26 cellular contexts compared by ENCODE assay signal in genomic region chr5:138096363-138096762, GRCh38. TPM values are rescaled to one million over a fixed set of nuclear protein-coding genes. Genes with fewer than 3 reads are reported as not detected.
DNase-seq lines count a peak whose midpoint lies in the region; ATAC-seq and TF ChIP-seq lines count a peak whose summit lies in the region.
"Had no signal": no experiment of that assay in that cellular context is flagged by ENCODE, and none has a peak within 500 bp of the region (broad histone marks: within the 10 kb centered on the region; RNA-seq: fewer than 3 reads in every experiment).

No MANE protein-coding gene starts in this region.

- CTCF ChIA-PET in WTC11 (lab: Charles Lee) = interaction anchor here (3.9 kb wide), 1 partner anchor 13 kb away, joined by 26 read pairs; the partner anchor contains the start of gene WNT8A
- CTCF ChIA-PET in naive thymus-derived CD4-positive, alpha-beta T cell (lab: Charles Lee) = no interaction called here

- H3F3A ChIP-seq in GM23338 (replicated peaks; ENCODE audit: low read depth) = peaks cover 13% of the 10 kb centered on the region

- H3K9me2 ChIP-seq in GM23338 (ENCODE audit: insufficient read depth) = no peaks in the 10 kb centered on the region
- no peaks in the 10 kb centered on the region for H3K9me2 ChIP-seq in hepatocyte (replicated peaks; ENCODE audit: insufficient read depth)

- ATAC-seq in activated naive CD4-positive, alpha-beta T cell treated with anti-CD3 and anti-CD28 coated beads, Interleukin-2, amount 50 U/mL, for 72 hours = peak; percentile 62 to 74
- ATAC-seq in GM23338 = no peak
- ATAC-seq in WTC11 = no peak
- no peak for ATAC-seq in naive thymus-derived CD4-positive, alpha-beta T cell
- ATAC-seq in Right ventricle myocardium inferior = no peak
- ATAC-seq: lower lobe of right lung, sciatic nerve had no signal

- H4K20me1 ChIP-seq in GM23338 (replicated peaks; ENCODE audit: insufficient read depth) (peaks cover 3% of the 10 kb centered on the region; the same call in 1 of the 2 replicates), hepatocyte (ENCODE audit: insufficient read depth, poor library complexity, severe bottlenecking) (no peaks in the 10 kb centered on the region)

- no peaks in the 10 kb centered on the region for H3K36me3 ChIP-seq in GM23338 (ENCODE audit: insufficient read depth)
- H3K36me3 ChIP-seq in naive thymus-derived CD4-positive, alpha-beta T cell (ENCODE audit: control insufficient read depth in 2 of 3, insufficient read depth in 3 of 3, low read length in 3 of 3) = no peaks in the 10 kb centered on the region
- no peaks in the 10 kb centered on the region for H3K36me3 ChIP-seq in hepatocyte (replicated peaks; ENCODE audit: insufficient read depth, low read depth)
- H3K36me3 ChIP-seq: cardiac muscle cell, lower lobe of right lung, neural progenitor cell had no signal

- 88% methylated on average over 2 of the region's 2 CpGs for WGBS in hepatocyte (ENCODE audit: low lambda C conversion rate, missing lambda C conversion rate)

- H3K36me3 Mint-ChIP-seq in activated naive CD4-positive, alpha-beta T cell treated with anti-CD3 and anti-CD28 coated beads, Interleukin-2, amount 50 U/mL, for 72 hours = no peaks in the 10 kb centered on the region
- H3K36me3 Mint-ChIP-seq in GM23338 (ENCODE audit: low read depth) (no peaks in the 10 kb centered on the region; the same call in 2 of the 3 replicates), WTC11 (peaks cover 5% of the 10 kb centered on the region; the same call in 1 of the 2 replicates)
- peaks cover 0 to 8% (median 0%) of the 10 kb centered on the region in 5 donors for H3K36me3 Mint-ChIP-seq in naive thymus-derived CD4-positive, alpha-beta T cell
- H3K36me3 Mint-ChIP-seq: neural progenitor cell had no signal

- no peaks in the 10 kb centered on the region for H3K9me3 ChIP-seq in naive thymus-derived CD4-positive, alpha-beta T cell (ENCODE audit: control insufficient read depth in 2 of 3, low read length in 3 of 3)
- no peaks in the 10 kb centered on the region for H3K9me3 ChIP-seq in hepatocyte (ENCODE audit: low read depth)
- H3K9me3 ChIP-seq: lower lobe of right lung had no signal

- H3K9me3 Mint-ChIP-seq in activated naive CD4-positive, alpha-beta T cell treated with anti-CD3 and anti-CD28 coated beads, Interleukin-2, amount 50 U/mL, for 72 hours = no peaks in the 10 kb centered on the region
- H3K9me3 Mint-ChIP-seq in GM23338 (peaks cover 4% of the 10 kb centered on the region; the same call in 1 of the 3 replicates), WTC11 (no peaks in the 10 kb centered on the region)
- no peaks in the 10 kb centered on the region for H3K9me3 Mint-ChIP-seq in naive thymus-derived CD4-positive, alpha-beta T cell
- H3K9me3 Mint-ChIP-seq: HFFc6, IgD-negative memory B cell, neural progenitor cell had no signal

- H3K4me3 Mint-ChIP-seq in GM23338 (no peak overlapping the region; the same call in 2 of the 3 replicates), WTC11 (peak overlapping the region; percentile 12; the same call in 1 of the 2 replicates)
- H3K4me3 Mint-ChIP-seq in naive thymus-derived CD4-positive, alpha-beta T cell = peak overlapping the region in 2 of 10 donors; percentile 5 to 30
- H3K4me3 Mint-ChIP-seq: HFFc6, IgD-negative memory B cell, neural progenitor cell had no signal

- H3K4me1 Mint-ChIP-seq in GM23338 (peaks cover 60% of the 10 kb centered on the region), WTC11 (peaks cover 68% of the 10 kb centered on the region)
- peaks cover 19 to 62% (median 55%) of the 10 kb centered on the region in 7 donors for H3K4me1 Mint-ChIP-seq in naive thymus-derived CD4-positive, alpha-beta T cell

- no peak overlapping the region for H3K27ac ChIP-seq in GM23338 (ENCODE audit: low read depth)
- no peak overlapping the region for H3K27ac ChIP-seq in naive thymus-derived CD4-positive, alpha-beta T cell (ENCODE audit: low read depth, low read length)
- H3K27ac ChIP-seq in hepatocyte = no peak overlapping the region
- H3K27ac ChIP-seq: C4-2B, cardiac muscle cell, lower lobe of right lung, neural progenitor cell, PC-9 had no signal

- H3K27me3 ChIP-seq in GM23338 (ENCODE audit: insufficient read depth) = peaks cover 94% of the 10 kb centered on the region
- H3K27me3 ChIP-seq in naive thymus-derived CD4-positive, alpha-beta T cell (ENCODE audit: control insufficient read depth in 2 of 2, insufficient read depth in 2 of 2, low read length in 2 of 2) = no peaks in the 10 kb centered on the region
- H3K27me3 ChIP-seq in hepatocyte = peaks cover 4% of the 10 kb centered on the region
- H3K27me3 ChIP-seq: cardiac muscle cell had no signal

- H2AFZ ChIP-seq in GM23338 (no peak overlapping the region), hepatocyte (no peak overlapping the region)
- H2AFZ ChIP-seq: PC-9 had no signal

- H3K79me2 ChIP-seq in GM23338 (replicated peaks; ENCODE audit: insufficient read depth) (no peaks in the 10 kb centered on the region), hepatocyte (no peaks in the 10 kb centered on the region)

- POLR2A ChIA-PET in WTC11 (lab: Charles Lee) = no interaction called here
- POLR2A ChIA-PET in naive thymus-derived CD4-positive, alpha-beta T cell (lab: Charles Lee) = no interaction called here

- intact Hi-C loops in naive thymus-derived CD4-positive, alpha-beta T cell (cut with micrococcal nuclease) = no loop called here
- intact Hi-C loops in Right ventricle myocardium inferior (cut with DNase I) = no loop called here

- peaks cover 88% of the 10 kb centered on the region for H3K27me3 Mint-ChIP-seq in GM23338 (ENCODE audit: insufficient read depth, low read depth, poor library complexity)
- peaks cover 100% of the 10 kb centered on the region for H3K27me3 Mint-ChIP-seq in WTC11 (ENCODE audit: low read depth)
- peaks cover 0 to 8% (median 2%) of the 10 kb centered on the region in 5 donors for H3K27me3 Mint-ChIP-seq in naive thymus-derived CD4-positive, alpha-beta T cell

- H3K4me3 ChIP-seq in GM23338 (0 out of 2 replicates have a peak overlapping the region, but pooled peaks have one; percentile 3), hepatocyte (no peak overlapping the region)
- H3K4me3 ChIP-seq in naive thymus-derived CD4-positive, alpha-beta T cell (ENCODE audit: low read length) = no peak overlapping the region
- H3K4me3 ChIP-seq: cardiac muscle cell, lower lobe of right lung, neural progenitor cell, PC-9 had no signal

- DNase-seq in activated naive CD4-positive, alpha-beta T cell treated with anti-CD3 and anti-CD28 coated beads, Interleukin-2, amount 50 U/mL, for 72 hours (ENCODE audit: low spot score in 2 of 2) = no peak
- no peak for DNase-seq in activated naive CD4-positive, alpha-beta T cell (lab: John Stamatoyannopoulos, UW)
- no peak for DNase-seq in GM23338 (ENCODE audit: low spot score)
- DNase-seq in WTC11 (ENCODE audit: low spot score) = no peak
- DNase-seq in naive thymus-derived CD4-positive, alpha-beta T cell = no peak
- no peak for DNase-seq in Right ventricle myocardium inferior (ENCODE audit: missing footprints)
- DNase-seq in hepatocyte (ENCODE audit: low spot score) = no peak
- DNase-seq: activated CD4-positive, alpha-beta T cell treated with anti-CD3 and anti-CD28 coated beads for 1 hour; activated effector memory CD4-positive, alpha-beta T cell treated with anti-CD3 and anti-CD28 coated beads, Interleukin-2, amount 50 U/mL, for 16 hours; amygdala; HFFc6; lower lobe of right lung; MM.1S; NCI-H510A; PC-9; posterior cingulate gyrus; SHP77 treated with DMSO at 0.1 percent for 48 hours; stimulated activated naive CD4-positive, alpha-beta T cell treated with Interleukin-2 at 50 U/mL for 16 hours had no signal

- peak overlapping the region; percentile 18 to 73 for H3K27ac Mint-ChIP-seq in activated naive CD4-positive, alpha-beta T cell treated with anti-CD3 and anti-CD28 coated beads, Interleukin-2, amount 50 U/mL, for 72 hours
- H3K27ac Mint-ChIP-seq in GM23338 = no peak overlapping the region
- H3K27ac Mint-ChIP-seq in WTC11 = no peak overlapping the region
- peak overlapping the region in 7 of 9 donors; percentile 15 to 92 (median 38) for H3K27ac Mint-ChIP-seq in naive thymus-derived CD4-positive, alpha-beta T cell
- H3K27ac Mint-ChIP-seq: HFFc6, IgD-negative memory B cell, neural progenitor cell had no signal

- H3K4me1 ChIP-seq in GM23338 (ENCODE audit: insufficient read depth) (peaks cover 50% of the 10 kb centered on the region), hepatocyte (ENCODE audit: insufficient read depth) (no peaks in the 10 kb centered on the region)
- peaks cover 0 to 31% of the 10 kb centered on the region in 2 donors for H3K4me1 ChIP-seq in naive thymus-derived CD4-positive, alpha-beta T cell (ENCODE audit: control insufficient read depth in 2 of 2, insufficient read depth in 2 of 2, low read length in 2 of 2)
- H3K4me1 ChIP-seq: lower lobe of right lung had no signal

- peak overlapping the region; percentile 67; the same call in 1 of the 2 replicates for H3K4me2 ChIP-seq in GM23338
- no peak overlapping the region for H3K4me2 ChIP-seq in hepatocyte
- H3K4me2 ChIP-seq: neural progenitor cell, PC-9 had no signal

- TF ChIP-seq CTCF in GM23338 (conservative IDR thresholded peaks at IDR 0.05; ENCODE audit: low read depth in 2 of 2) (no peak), WTC11 (IDR thresholded peaks at IDR 0.05) (no peak), hepatocyte (IDR thresholded peaks at IDR 0.05; ENCODE audit: poor library complexity) (no peak)

TF ChIP-seq in GM23338, 12 proteins besides CTCF, POLR2A, EP300 and RAD21 (continues in another document):
- TF ChIP-seq ZNF114 (CRISPR knock-in tag; IDR thresholded peaks at IDR 0.05) = no peak
- no peak for TF ChIP-seq JUNB (IDR thresholded peaks at IDR 0.05; ENCODE audit: unreplicated experiment)

RNA-seq across cellular contexts. Expression of gene WNT8A, which starts 12.5 kb away (rescaled TPM):
- total RNA-seq in activated naive CD4-positive, alpha-beta T cell treated with anti-CD3 and anti-CD28 coated beads, Interleukin-2, amount 50 U/mL, for 72 hours = not detected
- total RNA-seq in GM23338 (2014; rRNA removed; shearing (Covaris generic)) = not detected in 2 replicates
- polyA plus RNA-seq in GM23338 (2016; fragmentation: Nextera tagmentation; extraction: Ambion mirVana) (not detected in 2 replicates), hepatocyte (not detected in 2 replicates)
- total RNA-seq in WTC11 (2021) (0.16 TPM in 1 of 3 replicates, not detected in the others), Right ventricle myocardium inferior (not detected), hepatocyte (not detected in 2 replicates)
- total RNA-seq in naive thymus-derived CD4-positive, alpha-beta T cell = not detected
- not detected for polyA plus RNA-seq in naive thymus-derived CD4-positive, alpha-beta T cell
- total RNA-seq: cardiac muscle cell, fibroblast of lung, HFFc6, lower lobe of right lung, PC-9, sciatic nerve had no signal
- polyA plus RNA-seq: AG04450, cardiac muscle cell, fibroblast of lung, IgD-negative memory B cell, keratinocyte had no signal

RNA-seq across cellular contexts. Expression of gene NME5, which starts 42.9 kb away (rescaled TPM):
- not detected for total RNA-seq in activated naive CD4-positive, alpha-beta T cell treated with anti-CD3 and anti-CD28 coated beads, Interleukin-2, amount 50 U/mL, for 72 hours
- total RNA-seq in GM23338 (2014; rRNA removed; shearing (Covaris generic)) = not detected in 2 replicates
- polyA plus RNA-seq in GM23338 (2016; fragmentation: Nextera tagmentation; extraction: Ambion mirVana) (0.45 and 1.1 TPM in 2 replicates), hepatocyte (1.8 and 2.6 TPM in 2 replicates)
- total RNA-seq in WTC11 (2021) (0.74 to 0.89 TPM in 2 of 3 replicates, not detected in the other), Right ventricle myocardium inferior (3.9 TPM), hepatocyte (2.2 and 2.3 TPM in 2 replicates)
- total RNA-seq in naive thymus-derived CD4-positive, alpha-beta T cell = not detected
- polyA plus RNA-seq in naive thymus-derived CD4-positive, alpha-beta T cell = not detected
- polyA plus RNA-seq: IgD-negative memory B cell had no signal

Comparison
In these comparisons a context has a peak if more than half of its experiments do, and no peak if none do; other contexts are left out.
1. ATAC-seq: peak in activated naive CD4-positive, alpha-beta T cell treated with anti-CD3 and anti-CD28 coated beads, Interleukin-2, amount 50 U/mL, for 72 hours (2 of 2); none in GM23338 (single experiment), WTC11 (single experiment), naive thymus-derived CD4-positive, alpha-beta T cell (single experiment) and Right ventricle myocardium inferior (single experiment).
2. H3K27ac Mint-ChIP-seq: peak in activated naive CD4-positive, alpha-beta T cell treated with anti-CD3 and anti-CD28 coated beads, Interleukin-2, amount 50 U/mL, for 72 hours (2 of 2) and naive thymus-derived CD4-positive, alpha-beta T cell (7 of 9); none in GM23338 (single experiment) and WTC11 (single experiment).